ENCODE assay signal across 11 cellular contexts in the genomic region with DNA sequence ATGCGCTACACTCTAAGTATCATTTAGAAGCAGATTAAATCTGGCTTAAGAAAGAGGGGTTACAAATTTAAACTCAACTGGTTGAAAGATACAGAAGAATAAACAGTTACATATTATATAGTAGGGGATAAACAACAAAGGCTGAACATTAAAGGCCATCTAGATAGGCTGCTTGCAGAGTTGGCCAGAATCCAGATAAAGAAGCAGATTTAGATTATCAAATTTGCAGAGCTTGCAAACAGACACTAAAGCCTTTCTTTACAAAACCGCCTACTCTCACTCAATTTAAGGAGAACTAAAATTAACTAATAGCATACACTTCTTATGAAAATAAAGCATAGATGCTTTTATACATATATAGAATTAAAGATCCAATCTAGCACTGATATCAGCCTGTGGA.
DNase-seq lines count a peak whose midpoint lies in the region; ATAC-seq and TF ChIP-seq lines count a peak whose summit lies in the region.
"Had no signal": no experiment of that assay in that cellular context is flagged by ENCODE, and none has a peak within 500 bp of the region (broad histone marks: within the 10 kb centered on the region; RNA-seq: fewer than 3 reads in every experiment).

No MANE protein-coding gene starts in this region.

- H3K9ac ChIP-seq in SK-N-SH: no peak overlapping the region

- H3K4me2 ChIP-seq in SK-N-SH: no peak overlapping the region

- H3K4me3 ChIP-seq in SK-N-SH (ENCODE audit: low read depth in 2 of 2, low read length in 1 of 2) (no peak overlapping the region), breast epithelium (peak overlapping the region in 2 of 3 donors; percentile 8 to 43), tibial artery (peak overlapping the region in 1 of 2 donors; percentile 6)

- TF ChIP-seq POLR2A in breast epithelium (IDR thresholded peaks at IDR 0.05): no peak

- POLR2A ChIA-PET in SK-N-SH (lab: Yijun Ruan, JAX): no interaction called here

- peaks cover 6% of the 10 kb centered on the region for H3K36me3 Mint-ChIP-seq in mesothelial cell of epicardium
- H3K36me3 Mint-ChIP-seq in effector memory CD8-positive, alpha-beta T cell (ENCODE audit: insufficient read depth): peaks cover 44% of the 10 kb centered on the region
- H3K36me3 Mint-ChIP-seq in T-helper 2 cell treated with Interferon-gamma antibody and Interleukin-4, amounts not matched to agents 5 μg/mL and 100 μg/mL, for 36 hours (ENCODE audit: low read depth): peaks cover 25% of the 10 kb centered on the region

- CTCF ChIA-PET in SK-N-SH (lab: Yijun Ruan, JAX): interaction anchor here (1.3 to 1.4 kb wide), 2 partner anchors 10 to 14 kb away, joined by 3 to 4 read pairs; no protein-coding TSS in a partner anchor

- H4K20me1 ChIP-seq in SK-N-SH (ENCODE audit: insufficient read depth): peaks cover 25% of the 10 kb centered on the region; the same call in 1 of the 2 replicates

- H3K27ac ChIP-seq in SK-N-SH (ENCODE audit: low read depth in 2 of 2, low read length in 1 of 2) (peak overlapping the region in 1 of 2 experiments; percentile 82; a peak in 2 of 4 replicates), breast epithelium (peak overlapping the region; percentile 73 to 80), tibial artery (peak overlapping the region; percentile 68 to 78)

- no peak for TF ChIP-seq CTCF in SK-N-SH (IDR thresholded peaks at IDR 0.05)
- no peak for TF ChIP-seq CTCF in breast epithelium (IDR thresholded peaks at IDR 0.05)
- no peak for TF ChIP-seq CTCF in mesothelial cell of epicardium (IDR thresholded peaks at IDR 0.05; ENCODE audit: unreplicated experiment)
- no peak for TF ChIP-seq CTCF in tibial artery (IDR thresholded peaks at IDR 0.05)

- no peaks in the 10 kb centered on the region for H3K9me2 ChIP-seq in SK-N-SH

- no peaks in the 10 kb centered on the region for H3K27me3 Mint-ChIP-seq in mesothelial cell of epicardium (ENCODE audit: low read depth)
- no peaks in the 10 kb centered on the region for H3K27me3 Mint-ChIP-seq in effector memory CD8-positive, alpha-beta T cell
- H3K27me3 Mint-ChIP-seq in T-helper 2 cell treated with Interferon-gamma antibody and Interleukin-4, amounts not matched to agents 5 μg/mL and 100 μg/mL, for 36 hours (ENCODE audit: low read depth): no peaks in the 10 kb centered on the region
- H3K27me3 Mint-ChIP-seq: activated CD4-positive, alpha-beta T cell treated with anti-CD3 and anti-CD28 coated beads, Interleukin-2, amount 10 ng/mL, durations not matched to agents 7 days and 5 days; activated naive CD4-positive, alpha-beta T cell treated with anti-CD3 and anti-CD28 coated beads, Interleukin-2, amount 10 ng/mL, durations not matched to agents 7 days and 5 days had no signal

- H3K4me1 ChIP-seq in SK-N-SH (ENCODE audit: control insufficient read depth in 1 of 2, insufficient read depth in 2 of 2, low read depth in 1 of 2, low read length in 1 of 2): peaks cover 4 to 19% of the 10 kb centered on the region in 2 experiments; a peak in 2 of 4 replicates
- H3K4me1 ChIP-seq in breast epithelium: peaks cover 0 to 14% of the 10 kb centered on the region in 2 donors
- peaks cover 0 to 54% (median 30%) of the 10 kb centered on the region in 4 donors for H3K4me1 ChIP-seq in tibial artery

- no peak for ATAC-seq in SK-N-SH treated with all-trans-retinoic acid at 6 μM for 48 hours
- no peak for ATAC-seq in GM18498 (IDR thresholded peaks at IDR 0.05; ENCODE audit: unreplicated experiment)
- ATAC-seq in effector memory CD8-positive, alpha-beta T cell (replicated peaks): no peak

- H3K4me1 Mint-ChIP-seq in mesothelial cell of epicardium: peaks cover 46% of the 10 kb centered on the region
- H3K4me1 Mint-ChIP-seq in effector memory CD8-positive, alpha-beta T cell (ENCODE audit: low read depth in 2 of 2): peaks cover 25 to 45% of the 10 kb centered on the region in 2 donors
- H3K4me1 Mint-ChIP-seq in T-helper 2 cell treated with Interferon-gamma antibody and Interleukin-4, amounts not matched to agents 5 μg/mL and 100 μg/mL, for 36 hours (ENCODE audit: low read depth): peaks cover 23% of the 10 kb centered on the region

- no peaks in the 10 kb centered on the region for H3K9me3 Mint-ChIP-seq in mesothelial cell of epicardium
- no peaks in the 10 kb centered on the region for H3K9me3 Mint-ChIP-seq in effector memory CD8-positive, alpha-beta T cell
- H3K9me3 Mint-ChIP-seq in T-helper 2 cell treated with Interferon-gamma antibody and Interleukin-4, amounts not matched to agents 5 μg/mL and 100 μg/mL, for 36 hours: no peaks in the 10 kb centered on the region
- H3K9me3 Mint-ChIP-seq: activated CD4-positive, alpha-beta T cell treated with anti-CD3 and anti-CD28 coated beads, Interleukin-2, amount 10 ng/mL, durations not matched to agents 7 days and 5 days; activated naive CD4-positive, alpha-beta T cell treated with anti-CD3 and anti-CD28 coated beads, Interleukin-2, amount 10 ng/mL, durations not matched to agents 7 days and 5 days had no signal

- no peak for TF ChIP-seq RAD21 in SK-N-SH (IDR thresholded peaks at IDR 0.05; ENCODE audit: low read length)

- H3K27me3 ChIP-seq in SK-N-SH (ENCODE audit: insufficient read depth) (no peaks in the 10 kb centered on the region), breast epithelium (no peaks in the 10 kb centered on the region), tibial artery (no peaks in the 10 kb centered on the region)

- no peaks in the 10 kb centered on the region for H3F3A ChIP-seq in SK-N-SH (replicated peaks; ENCODE audit: insufficient read depth)

- WGBS in SK-N-SH (ENCODE audit: low lambda C conversion rate): 96% methylated on average over 2 of the region's 2 CpGs

- no peaks in the 10 kb centered on the region for H3K9me3 ChIP-seq in SK-N-SH
- no peaks in the 10 kb centered on the region for H3K9me3 ChIP-seq in breast epithelium
- no peaks in the 10 kb centered on the region for H3K9me3 ChIP-seq in tibial artery

- H3K4me3 Mint-ChIP-seq in mesothelial cell of epicardium: no peak overlapping the region
- peak overlapping the region in 1 of 2 donors; percentile 7 for H3K4me3 Mint-ChIP-seq in effector memory CD8-positive, alpha-beta T cell
- H3K4me3 Mint-ChIP-seq in T-helper 2 cell treated with Interferon-gamma antibody and Interleukin-4, amounts not matched to agents 5 μg/mL and 100 μg/mL, for 36 hours: no peak overlapping the region
- H3K4me3 Mint-ChIP-seq: activated CD4-positive, alpha-beta T cell treated with anti-CD3 and anti-CD28 coated beads, Interleukin-2, amount 10 ng/mL, durations not matched to agents 7 days and 5 days; activated naive CD4-positive, alpha-beta T cell treated with anti-CD3 and anti-CD28 coated beads, Interleukin-2, amount 10 ng/mL, durations not matched to agents 7 days and 5 days had no signal

- no peak for TF ChIP-seq EP300 in SK-N-SH (IDR thresholded peaks at IDR 0.05; ENCODE audit: borderline replicate concordance in 1 of 2, low read depth in 1 of 2, low read length in 1 of 2)

- H2AFZ ChIP-seq in SK-N-SH (ENCODE audit: low read depth): no peak overlapping the region

- DNase-seq in SK-N-SH: peak; percentile 21
- no peak for DNase-seq in breast epithelium (ENCODE audit: low spot score in 2 of 2)
- no peak for DNase-seq in mesothelial cell of epicardium (ENCODE audit: low spot score in 2 of 2, unreplicated experiment in 2 of 2)
- no peak for DNase-seq in tibial artery
- DNase-seq in effector memory CD8-positive, alpha-beta T cell: no peak
- no peak for DNase-seq in T-helper 2 cell treated with Interferon-gamma antibody and Interleukin-4, amounts not matched to agents 5 μg/mL and 100 μg/mL, for 36 hours (ENCODE audit: low spot score)
- DNase-seq: activated CD4-positive, alpha-beta T cell treated with anti-CD3 and anti-CD28 coated beads, Interleukin-2, amount 10 ng/mL, durations not matched to agents 7 days and 5 days; activated naive CD4-positive, alpha-beta T cell treated with anti-CD3 and anti-CD28 coated beads, Interleukin-2, amount 10 ng/mL, durations not matched to agents 7 days and 5 days; NCI-H2029 treated with DMSO at 0.1 percent for 48 hours had no signal

- H3K27ac Mint-ChIP-seq in mesothelial cell of epicardium: peak overlapping the region; percentile 26
- H3K27ac Mint-ChIP-seq in effector memory CD8-positive, alpha-beta T cell: no peak overlapping the region
- H3K27ac Mint-ChIP-seq in T-helper 2 cell treated with Interferon-gamma antibody and Interleukin-4, amounts not matched to agents 5 μg/mL and 100 μg/mL, for 36 hours: no peak overlapping the region
- H3K27ac Mint-ChIP-seq: activated CD4-positive, alpha-beta T cell treated with anti-CD3 and anti-CD28 coated beads, Interleukin-2, amount 10 ng/mL, durations not matched to agents 7 days and 5 days; activated naive CD4-positive, alpha-beta T cell treated with anti-CD3 and anti-CD28 coated beads, Interleukin-2, amount 10 ng/mL, durations not matched to agents 7 days and 5 days had no signal

- H3K36me3 ChIP-seq in SK-N-SH (replicated peaks in 1 of 2; ENCODE audit: control insufficient read depth in 1 of 2, insufficient read depth in 2 of 2, low read length in 1 of 2) (peaks cover 43 to 48% of the 10 kb centered on the region in 2 experiments), breast epithelium (no peaks in the 10 kb centered on the region), tibial artery (peaks cover 22 to 47% (median 36%) of the 10 kb centered on the region in 3 donors)

- H3K79me2 ChIP-seq in SK-N-SH (ENCODE audit: insufficient read depth): peaks cover 36% of the 10 kb centered on the region

- intact Hi-C loops in breast epithelium (cut with DNase I; ENCODE audit: low total_unique reads): no loop called here
- intact Hi-C loops in tibial artery (cut with DNase I; ENCODE audit: low total_unique reads): loop anchor here (10.0 kb wide), 1 partner anchor 447 kb away; no protein-coding TSS in a partner anchor

TF ChIP-seq in SK-N-SH, 30 proteins besides CTCF, POLR2A, EP300 and RAD21:
- TF ChIP-seq NFIC (IDR thresholded peaks at IDR 0.05; ENCODE audit: borderline replicate concordance) (0 out of 2 replicates have a peak, but pooled peaks have one; percentile 30), MXI1 (IDR thresholded peaks at IDR 0.05; ENCODE audit: low read depth, low read length) (no peak)

TF ChIP-seq in SK-N-SH treated with all-trans-retinoic acid at 6 μM for 48 hours, 23 proteins besides CTCF, POLR2A, EP300 and RAD21 (continues in another document):
- TF ChIP-seq, protein P1, sequence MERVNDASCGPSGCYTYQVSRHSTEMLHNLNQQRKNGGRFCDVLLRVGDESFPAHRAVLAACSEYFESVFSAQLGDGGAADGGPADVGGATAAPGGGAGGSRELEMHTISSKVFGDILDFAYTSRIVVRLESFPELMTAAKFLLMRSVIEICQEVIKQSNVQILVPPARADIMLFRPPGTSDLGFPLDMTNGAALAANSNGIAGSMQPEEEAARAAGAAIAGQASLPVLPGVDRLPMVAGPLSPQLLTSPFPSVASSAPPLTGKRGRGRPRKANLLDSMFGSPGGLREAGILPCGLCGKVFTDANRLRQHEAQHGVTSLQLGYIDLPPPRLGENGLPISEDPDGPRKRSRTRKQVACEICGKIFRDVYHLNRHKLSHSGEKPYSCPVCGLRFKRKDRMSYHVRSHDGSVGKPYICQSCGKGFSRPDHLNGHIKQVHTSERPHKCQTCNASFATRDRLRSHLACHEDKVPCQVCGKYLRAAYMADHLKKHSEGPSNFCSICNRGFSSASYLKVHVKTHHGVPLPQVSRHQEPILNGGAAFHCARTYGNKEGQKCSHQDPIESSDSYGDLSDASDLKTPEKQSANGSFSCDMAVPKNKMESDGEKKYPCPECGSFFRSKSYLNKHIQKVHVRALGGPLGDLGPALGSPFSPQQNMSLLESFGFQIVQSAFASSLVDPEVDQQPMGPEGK (CRISPR knock-in tag; IDR thresholded peaks at IDR 0.05; ENCODE audit: borderline replicate concordance): no peak

Comparison
In these comparisons a context has a peak if more than half of its experiments do, and no peak if none do; other contexts are left out.
1. H3K4me3 ChIP-seq: peak in breast epithelium (2 of 3); none in SK-N-SH (0 of 2).